17 cellular contexts compared by ENCODE assay signal in genomic region chr2:20762945-20763683, GRCh38. TPM values are rescaled to one million over a fixed set of nuclear protein-coding genes. Genes with fewer than 3 reads are reported as not detected.
A peak's percentile ranks its signal among the peaks of the same experiment; 100 is the strongest.
DNase-seq lines count a peak whose midpoint lies in the region; ATAC-seq, FAIRE-seq and TF ChIP-seq lines count a peak whose summit lies in the region.
"Had no signal": no experiment of that assay in that cellular context is flagged by ENCODE, and none has a peak within 500 bp of the region (broad histone marks: within the 10 kb centered on the region; RNA-seq: fewer than 3 reads in every experiment).

No MANE protein-coding gene starts in this region.

- peak; percentile 72 for FAIRE-seq in GM12892 (lab: Jason Lieb, UNC)
- FAIRE-seq: G401.6 had no signal

- H3K4me1 ChIP-seq in suprapubic skin = no peaks in the 10 kb centered on the region

- TF ChIP-seq EP300 in suprapubic skin (IDR thresholded peaks at IDR 0.05) = no peak

- ATAC-seq in HG02642 (IDR thresholded peaks at IDR 0.05; ENCODE audit: poor library complexity, unreplicated experiment) (peak; percentile 38), GM21717 (IDR thresholded peaks at IDR 0.05; ENCODE audit: unreplicated experiment) (no peak)

- H3K27me3 ChIP-seq in suprapubic skin = no peaks in the 10 kb centered on the region

- H3K9me3 ChIP-seq in suprapubic skin = no peaks in the 10 kb centered on the region

- H3K4me3 ChIP-seq in suprapubic skin = no peak overlapping the region

- DNase-seq in GM12892 (ENCODE audit: insufficient read length) (no peak), NAMALWA (ENCODE audit: low spot score) (peak; percentile 30), germinal center (ENCODE audit: low spot score) (peak; percentile 63), suprapubic skin (ENCODE audit: low spot score in 2 of 2) (no peak), erythroblast (lab: John Stamatoyannopoulos, UW) (no peak)
- DNase-seq in effector CD8-positive, alpha-beta T cell (lab: John Stamatoyannopoulos, UW) = no peak
- DNase-seq: Calu3; CD4-positive, alpha-beta T cell; HCEC 1CT; NCI-H1092 treated with DMSO at 0.1 percent for 48 hours; NCI-H1694; NCI-H2107; NCI-H226; SHP77 treated with DMSO at 0.1 percent for 48 hours had no signal

- peaks cover 6% of the 10 kb centered on the region for H3K36me3 ChIP-seq in suprapubic skin

- no peak for TF ChIP-seq CTCF in suprapubic skin (IDR thresholded peaks at IDR 0.05)

- TF ChIP-seq POLR2A in GM12892 (IDR thresholded peaks at IDR 0.05; ENCODE audit: low read depth, low read length) (no peak), suprapubic skin (IDR thresholded peaks at IDR 0.05) (no peak), erythroblast (IDR thresholded peaks at IDR 0.05; ENCODE audit: low read length) (no peak)

- 92% methylated on average over 2 of the region's 2 CpGs for WGBS in suprapubic skin

- H3K27ac ChIP-seq in suprapubic skin = no peak overlapping the region

RNA-seq across cellular contexts. Expression of gene LDAH, which starts 59.8 kb away (rescaled TPM):
- polyA plus RNA-seq in GM12892 (2012; ENCODE audit: missing spikeins) = 24.0 TPM
- total RNA-seq in suprapubic skin = 10 to 100 TPM in 3 of 4 donors, 1 to 10 TPM in 1; 9.0 to 15.5 (median 10.4) TPM

Comparison
In these comparisons a context has a peak if more than half of its experiments do, and no peak if none do; other contexts are left out.
1. DNase-seq: peak in NAMALWA (single experiment) and germinal center (single experiment); none in GM12892 (single experiment), suprapubic skin (0 of 2), erythroblast (0 of 2) and effector CD8-positive, alpha-beta T cell (single experiment).